ENCODE assay signal across 23 cellular contexts in genomic region chr19:6318772-6319171, GRCh38. TPM values are rescaled to one million over a fixed set of nuclear protein-coding genes. Genes with fewer than 3 reads are reported as not detected.
DNase-seq lines count a peak whose midpoint lies in the region; ATAC-seq and TF ChIP-seq lines count a peak whose summit lies in the region.
"Had no signal": no experiment of that assay in that cellular context is flagged by ENCODE, and none has a peak within 500 bp of the region (broad histone marks: within the 10 kb centered on the region; RNA-seq: fewer than 3 reads in every experiment).

No MANE protein-coding gene starts in this region.

- H3K4me1 Mint-ChIP-seq in activated CD4-positive, alpha-beta T cell treated with anti-CD3 and anti-CD28 coated beads, Interleukin-2, amount 10 ng/mL, durations not matched to agents 7 days and 5 days = no peaks in the 10 kb centered on the region
- no peaks in the 10 kb centered on the region for H3K4me1 Mint-ChIP-seq in glutamatergic neuron (ENCODE audit: low read depth, unreplicated experiment)
- H3K4me1 Mint-ChIP-seq in CD8-positive, alpha-beta T cell (ENCODE audit: low read depth) = no peaks in the 10 kb centered on the region
- H3K4me1 Mint-ChIP-seq: natural killer cell had no signal

- H3K4me3 Mint-ChIP-seq in activated CD4-positive, alpha-beta T cell treated with anti-CD3 and anti-CD28 coated beads, Interleukin-2, amount 10 ng/mL, durations not matched to agents 7 days and 5 days = no peak overlapping the region
- no peak overlapping the region for H3K4me3 Mint-ChIP-seq in glutamatergic neuron (ENCODE audit: unreplicated experiment)
- no peak overlapping the region for H3K4me3 Mint-ChIP-seq in CD8-positive, alpha-beta T cell
- H3K4me3 Mint-ChIP-seq: natural killer cell had no signal

- H3K36me3 Mint-ChIP-seq in activated CD4-positive, alpha-beta T cell treated with anti-CD3 and anti-CD28 coated beads, Interleukin-2, amount 10 ng/mL, durations not matched to agents 7 days and 5 days (ENCODE audit: low read depth) = peaks cover 2% of the 10 kb centered on the region
- no peaks in the 10 kb centered on the region for H3K36me3 Mint-ChIP-seq in glutamatergic neuron (ENCODE audit: unreplicated experiment)
- peaks cover under 1% of the 10 kb centered on the region for H3K36me3 Mint-ChIP-seq in CD8-positive, alpha-beta T cell
- H3K36me3 Mint-ChIP-seq: natural killer cell had no signal

- POLR2A ChIA-PET in activated CD4-positive, alpha-beta T cell treated with anti-CD3 and anti-CD28 coated beads, Interleukin-2, amount 10 ng/mL, durations not matched to agents 7 days and 5 days (lab: Charles Lee) = no interaction called here
- POLR2A ChIA-PET in Panc1 (lab: Charles Lee) = interaction anchor here (0.6 kb wide), 2 partner anchors 22 to 91 kb away, joined by 3 to 4 read pairs; no protein-coding TSS in a partner anchor
- POLR2A ChIA-PET in CD8-positive, alpha-beta T cell (lab: Charles Lee) = no interaction called here

- H3K27ac ChIP-seq in Panc1 (ENCODE audit: low read length) (no peak overlapping the region), upper lobe of right lung (no peak overlapping the region)
- no peak overlapping the region for H3K27ac ChIP-seq in CD8-positive, alpha-beta T cell (ENCODE audit: low read depth, low read length)
- H3K27ac ChIP-seq: SJCRH30, spleen had no signal

- H3K9me3 ChIP-seq in Panc1 (ENCODE audit: control insufficient read depth, insufficient read depth, low read depth, low read length) (no peaks in the 10 kb centered on the region), upper lobe of right lung (no peaks in the 10 kb centered on the region)
- H3K9me3 ChIP-seq in CD8-positive, alpha-beta T cell (ENCODE audit: low read length) = no peaks in the 10 kb centered on the region
- H3K9me3 ChIP-seq: prostate gland, SJCRH30 had no signal

- H3K9me3 Mint-ChIP-seq in activated CD4-positive, alpha-beta T cell treated with anti-CD3 and anti-CD28 coated beads, Interleukin-2, amount 10 ng/mL, durations not matched to agents 7 days and 5 days = no peaks in the 10 kb centered on the region
- H3K9me3 Mint-ChIP-seq in glutamatergic neuron (ENCODE audit: unreplicated experiment) = peaks cover 1% of the 10 kb centered on the region
- H3K9me3 Mint-ChIP-seq in CD8-positive, alpha-beta T cell = no peaks in the 10 kb centered on the region
- H3K9me3 Mint-ChIP-seq: natural killer cell had no signal

- intact Hi-C loops in Panc1 (cut with micrococcal nuclease; ENCODE audit: unreplicated experiment) = no loop called here
- intact Hi-C loops in CD8-positive, alpha-beta T cell (cut with DNase I, micrococcal nuclease) = no loop called here
- intact Hi-C loops in upper lobe of right lung (cut with DNase I) = no loop called here

- H3K27ac Mint-ChIP-seq in activated CD4-positive, alpha-beta T cell treated with anti-CD3 and anti-CD28 coated beads, Interleukin-2, amount 10 ng/mL, durations not matched to agents 7 days and 5 days = no peak overlapping the region
- H3K27ac Mint-ChIP-seq in glutamatergic neuron (ENCODE audit: unreplicated experiment) = no peak overlapping the region
- H3K27ac Mint-ChIP-seq in CD8-positive, alpha-beta T cell = no peak overlapping the region
- H3K27ac Mint-ChIP-seq: natural killer cell had no signal

- BruUV-seq in Panc1 (replicated peaks; lab: Mats Ljungman, UMichigan) = no TSS peak

- H3K4me1 ChIP-seq in Panc1 (ENCODE audit: control insufficient read depth, insufficient read depth, low read length) (no peaks in the 10 kb centered on the region), upper lobe of right lung (no peaks in the 10 kb centered on the region)
- H3K4me1 ChIP-seq in CD8-positive, alpha-beta T cell (ENCODE audit: insufficient read depth, low read length) = no peaks in the 10 kb centered on the region
- H3K4me1 ChIP-seq: prostate gland, SJCRH30, spleen had no signal

- CTCF ChIA-PET in activated CD4-positive, alpha-beta T cell treated with anti-CD3 and anti-CD28 coated beads, Interleukin-2, amount 10 ng/mL, durations not matched to agents 7 days and 5 days (lab: Charles Lee) = no interaction called here
- CTCF ChIA-PET in Panc1 (lab: Charles Lee) = interaction anchor here (0.6 kb wide), 1 partner anchor 156 kb away, joined by 7 read pairs; no protein-coding TSS in a partner anchor
- CTCF ChIA-PET in CD8-positive, alpha-beta T cell (lab: Charles Lee) = no interaction called here

- H3K27me3 Mint-ChIP-seq in activated CD4-positive, alpha-beta T cell treated with anti-CD3 and anti-CD28 coated beads, Interleukin-2, amount 10 ng/mL, durations not matched to agents 7 days and 5 days = no peaks in the 10 kb centered on the region
- no peaks in the 10 kb centered on the region for H3K27me3 Mint-ChIP-seq in glutamatergic neuron (ENCODE audit: unreplicated experiment)
- no peaks in the 10 kb centered on the region for H3K27me3 Mint-ChIP-seq in CD8-positive, alpha-beta T cell (ENCODE audit: low read depth)

- peak; percentile 16 to 32 for DNase-seq in activated CD4-positive, alpha-beta T cell treated with anti-CD3 and anti-CD28 coated beads, Interleukin-2, amount 50 U/mL, for 48 hours
- DNase-seq in activated CD4-positive, alpha-beta T cell treated with anti-CD3 and anti-CD28 coated beads, Interleukin-2, amount 10 ng/mL, durations not matched to agents 7 days and 5 days = no peak
- DNase-seq in AG20443 (ENCODE audit: low spot score) = peak; percentile 44
- DNase-seq in Panc1 (ENCODE audit: low read depth, low spot score) = no peak
- DNase-seq in fibroblast of the aortic adventitia (ENCODE audit: low read depth) = peak; percentile 7
- DNase-seq in glutamatergic neuron = no peak
- DNase-seq in CD8-positive, alpha-beta T cell = no peak
- no peak for DNase-seq in upper lobe of right lung
- DNase-seq: ACHN; activated CD4-positive, alpha-beta T cell treated with anti-CD3 and anti-CD28 coated beads, Interleukin-2, amount 50 U/mL, for 4 hours; activated gamma-delta T cell; head of caudate nucleus; natural killer cell; NCI-H1694; SJCRH30; spleen; T1000 had no signal

- H3K27me3 ChIP-seq in Panc1 (ENCODE audit: control insufficient read depth, insufficient read depth, low read length) (peaks cover 6% of the 10 kb centered on the region; the same call in 1 of the 2 replicates), upper lobe of right lung (peaks cover 10% of the 10 kb centered on the region)
- H3K27me3 ChIP-seq in CD8-positive, alpha-beta T cell (ENCODE audit: insufficient read depth, low read length) = no peaks in the 10 kb centered on the region
- H3K27me3 ChIP-seq: SJCRH30 had no signal

- no peak for TF ChIP-seq CTCF in Panc1 (IDR thresholded peaks at IDR 0.05)
- no peak for TF ChIP-seq CTCF in fibroblast of the aortic adventitia (IDR thresholded peaks at IDR 0.05; ENCODE audit: insufficient read depth, low read length)
- TF ChIP-seq CTCF in glutamatergic neuron (IDR thresholded peaks at IDR 0.05; ENCODE audit: partially characterized antibody, unreplicated experiment) = no peak
- no peak for TF ChIP-seq CTCF in CD8-positive, alpha-beta T cell (IDR thresholded peaks at IDR 0.05)
- TF ChIP-seq CTCF in upper lobe of right lung (IDR thresholded peaks at IDR 0.05) = no peak

- in situ Hi-C loops in Panc1 (cut with HindIII; ENCODE audit: low pct_unique_long_range_greater_than_20kb, low sequenced_read_pairs) = no loop called here

- H3K4me3 ChIP-seq in Panc1 (ENCODE audit: low read depth in 2 of 2, low read length in 2 of 2) = no peak overlapping the region
- H3K4me3 ChIP-seq in fibroblast of the aortic adventitia (ENCODE audit: low read depth, low read length) = no peak overlapping the region
- H3K4me3 ChIP-seq in CD8-positive, alpha-beta T cell (ENCODE audit: low read depth, low read length) = no peak overlapping the region
- H3K4me3 ChIP-seq in upper lobe of right lung = no peak overlapping the region
- H3K4me3 ChIP-seq: GM12878, prostate gland, SJCRH30, spleen had no signal

- ATAC-seq in Panc1 (peak; percentile 58; the same call in 1 of the 2 replicates), upper lobe of right lung (no peak)
- no peak for ATAC-seq in CD8-positive, alpha-beta T cell
- ATAC-seq: GM12878, natural killer cell had no signal

- H3K36me3 ChIP-seq in Panc1 (ENCODE audit: control insufficient read depth, insufficient read depth, low read length) (no peaks in the 10 kb centered on the region), upper lobe of right lung (no peaks in the 10 kb centered on the region)
- no peaks in the 10 kb centered on the region for H3K36me3 ChIP-seq in CD8-positive, alpha-beta T cell (ENCODE audit: insufficient read depth, low read length)
- H3K36me3 ChIP-seq: prostate gland, SJCRH30, spleen had no signal

RNA-seq across cellular contexts. Expression of gene ACER1, which starts 14.6 kb away (rescaled TPM):
- under 1 TPM; 0.81 to 0.82 TPM for total RNA-seq in activated CD4-positive, alpha-beta T cell treated with anti-CD3 and anti-CD28 coated beads, Interleukin-2, amount 10 ng/mL, durations not matched to agents 7 days and 5 days
- total RNA-seq in Panc1 (2021; ENCODE audit: unreplicated experiment) (not detected), fibroblast of the aortic adventitia (ENCODE audit: low replicate concordance) (not detected in 2 replicates), glutamatergic neuron (ENCODE audit: unreplicated experiment) (not detected), upper lobe of right lung (not detected)
- not detected for polyA plus RNA-seq in Panc1 (2012; ENCODE audit: insufficient read length)
- 1 to 10 TPM; 1.7 to 2.6 TPM for total RNA-seq in CD8-positive, alpha-beta T cell
- total RNA-seq: dermis microvascular lymphatic vessel endothelial cell, G401, GM12878, lung microvascular endothelial cell, NCI-H460, SJCRH30 had no signal
- polyA plus RNA-seq: GM12878 had no signal

RNA-seq across cellular contexts. Expression of gene MLLT1, which starts 39.0 kb away (rescaled TPM):
- total RNA-seq in activated CD4-positive, alpha-beta T cell treated with anti-CD3 and anti-CD28 coated beads, Interleukin-2, amount 10 ng/mL, durations not matched to agents 7 days and 5 days = 10 to 100 TPM; 38.4 to 46.5 TPM
- total RNA-seq in Panc1 (2021; ENCODE audit: unreplicated experiment) (58.3 TPM), fibroblast of the aortic adventitia (ENCODE audit: low replicate concordance) (7.8 and 16.6 TPM in 2 replicates), glutamatergic neuron (ENCODE audit: unreplicated experiment) (52.9 TPM), upper lobe of right lung (73.4 TPM)
- 42.1 TPM for polyA plus RNA-seq in Panc1 (2012; ENCODE audit: insufficient read length)
- total RNA-seq in CD8-positive, alpha-beta T cell = 10 to 100 TPM; 11.8 to 15.0 TPM

RNA-seq across cellular contexts. Expression of gene CLPP, which starts 42.6 kb away (rescaled TPM):
- total RNA-seq in activated CD4-positive, alpha-beta T cell treated with anti-CD3 and anti-CD28 coated beads, Interleukin-2, amount 10 ng/mL, durations not matched to agents 7 days and 5 days = 100 to 1,000 TPM; 124 to 125 TPM
- total RNA-seq in Panc1 (2021; ENCODE audit: unreplicated experiment) = 80.0 TPM
- polyA plus RNA-seq in Panc1 (2012; ENCODE audit: insufficient read length) = 134 TPM
- total RNA-seq in fibroblast of the aortic adventitia (ENCODE audit: low replicate concordance) = 20.9 and 39.4 TPM in 2 replicates
- 97.3 TPM for total RNA-seq in glutamatergic neuron (ENCODE audit: unreplicated experiment)
- total RNA-seq in CD8-positive, alpha-beta T cell = 10 to 100 TPM; 58.9 to 60.8 TPM
- 57.7 TPM for total RNA-seq in upper lobe of right lung

RNA-seq across cellular contexts. Expression of gene ALKBH7, which starts 53.8 kb away (rescaled TPM):
- 10 to 100 TPM; 32.8 to 48.2 TPM for total RNA-seq in activated CD4-positive, alpha-beta T cell treated with anti-CD3 and anti-CD28 coated beads, Interleukin-2, amount 10 ng/mL, durations not matched to agents 7 days and 5 days
- 65.0 TPM for total RNA-seq in Panc1 (2021; ENCODE audit: unreplicated experiment)
- polyA plus RNA-seq in Panc1 (2012; ENCODE audit: insufficient read length) = 68.6 TPM
- 29.9 and 38.3 TPM in 2 replicates for total RNA-seq in fibroblast of the aortic adventitia (ENCODE audit: low replicate concordance)
- 66.8 TPM for total RNA-seq in glutamatergic neuron (ENCODE audit: unreplicated experiment)
- 10 to 100 TPM; 63.6 to 66.2 TPM for total RNA-seq in CD8-positive, alpha-beta T cell
- 57.2 TPM for total RNA-seq in upper lobe of right lung

RNA-seq across cellular contexts. Expression of gene PSPN, which starts 57.0 kb away (rescaled TPM):
- total RNA-seq in activated CD4-positive, alpha-beta T cell treated with anti-CD3 and anti-CD28 coated beads, Interleukin-2, amount 10 ng/mL, durations not matched to agents 7 days and 5 days = 1 to 10 TPM; 2.4 TPM
- 1.6 TPM for total RNA-seq in Panc1 (2021; ENCODE audit: unreplicated experiment)
- polyA plus RNA-seq in Panc1 (2012; ENCODE audit: insufficient read length) = 0.86 TPM
- 0.41 and 1.2 TPM in 2 replicates for total RNA-seq in fibroblast of the aortic adventitia (ENCODE audit: low replicate concordance)
- total RNA-seq in glutamatergic neuron (ENCODE audit: unreplicated experiment) = 2.3 TPM
- total RNA-seq in CD8-positive, alpha-beta T cell = under 1 TPM; 0.76 to 0.92 TPM
- total RNA-seq in upper lobe of right lung = 1.7 TPM

Comparison
In these comparisons a context has a peak if more than half of its experiments do, and no peak if none do; other contexts are left out.
1. DNase-seq: peak in activated CD4-positive, alpha-beta T cell treated with anti-CD3 and anti-CD28 coated beads, Interleukin-2, amount 50 U/mL, for 48 hours (2 of 2), AG20443 (single experiment) and fibroblast of the aortic adventitia (single experiment); none in activated CD4-positive, alpha-beta T cell treated with anti-CD3 and anti-CD28 coated beads, Interleukin-2, amount 10 ng/mL, durations not matched to agents 7 days and 5 days (single experiment), Panc1 (single experiment), glutamatergic neuron (single experiment), CD8-positive, alpha-beta T cell (0 of 7) and upper lobe of right lung (single experiment).